ENCODE assay signal across 7 cellular contexts in the genomic region with DNA sequence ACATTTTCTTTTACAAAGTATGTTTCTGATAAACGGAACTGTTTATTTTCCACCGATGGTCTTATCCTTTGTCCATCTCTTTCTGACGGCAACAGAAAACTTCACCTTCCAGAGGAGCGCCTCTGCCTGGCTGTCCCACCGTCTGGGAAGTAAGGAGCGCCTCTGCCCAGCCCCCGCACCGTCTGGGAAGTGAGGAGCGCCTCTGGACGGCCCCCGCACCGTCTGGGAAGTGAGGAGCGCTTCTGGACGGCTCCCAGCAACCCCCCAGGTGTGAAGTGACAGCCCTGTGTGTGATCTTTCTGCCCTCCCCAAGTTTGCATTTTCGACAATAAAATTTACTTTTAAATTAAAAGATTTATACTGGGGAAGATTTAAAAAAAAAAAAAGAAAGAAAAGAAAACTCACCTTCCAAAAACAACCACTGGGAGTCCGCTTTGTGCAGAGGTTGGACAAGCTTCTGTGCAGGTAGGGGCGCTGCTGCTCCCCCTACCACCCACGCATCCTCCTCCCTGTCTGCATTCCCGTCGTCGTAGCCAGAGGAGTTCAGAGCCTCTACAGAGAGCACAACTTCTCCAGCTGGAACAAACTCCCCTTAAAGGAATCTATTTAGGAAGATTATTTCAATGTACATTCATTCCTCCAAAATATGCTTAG. TPM values are rescaled to one million over a fixed set of nuclear protein-coding genes. Genes with fewer than 3 reads are reported as not detected.
DNase-seq lines count a peak whose midpoint lies in the region; ATAC-seq and TF ChIP-seq lines count a peak whose summit lies in the region.

No MANE protein-coding gene starts in this region.

- 27 to 36% (median 31%) methylated on average over 21 of the region's 21 CpGs for WGBS in psoas muscle, 3 donors

- peak in 2 of 4 donors; percentile 57 to 62 for ATAC-seq in psoas muscle
- no peak for ATAC-seq in HG03280 (IDR thresholded peaks at IDR 0.05; ENCODE audit: unreplicated experiment)

- H4K20me1 ChIP-seq in fibroblast of lung (ENCODE audit: control insufficient read depth, extremely low read depth, insufficient read depth, low read length) = no peaks in the 10 kb centered on the region

- DNase-seq in GM06990 (ENCODE audit: extremely low read depth, insufficient read length) (peak; percentile 33), OCI-M1 (lab: John Stamatoyannopoulos, UW) (peak; percentile 77), fibroblast of lung (ENCODE audit: low read depth in 2 of 2) (peak; percentile 8 to 68), psoas muscle (peak in 1 of 2 donors; percentile 48), AG20443 (ENCODE audit: low spot score) (no peak), LoVo (ENCODE audit: low spot score) (no peak)

- H3K36me3 ChIP-seq in GM06990 (ENCODE audit: control insufficient read depth, insufficient read depth, low read length) (no peaks in the 10 kb centered on the region), fibroblast of lung (ENCODE audit: control insufficient read depth, insufficient read depth, low read length) (no peaks in the 10 kb centered on the region), psoas muscle (ENCODE audit: insufficient read depth in 1 of 2, low read depth in 1 of 2) (no peaks in the 10 kb centered on the region)

- no peak overlapping the region for H3K27ac ChIP-seq in fibroblast of lung (ENCODE audit: insufficient read depth, low read length)
- no peak overlapping the region for H3K27ac ChIP-seq in psoas muscle

- H3K4me3 ChIP-seq in GM06990 (replicated peaks; ENCODE audit: low read depth, low read length) = peak overlapping the region; percentile 62; the same call in 1 of the 2 replicates
- peak overlapping the region in 1 of 4 experiments; percentile 45 for H3K4me3 ChIP-seq in fibroblast of lung (replicated peaks in 1 of 4; ENCODE audit: control extremely low read depth in 1 of 4, insufficient read depth in 1 of 4, low read depth in 3 of 4, low read length in 4 of 4)
- peak overlapping the region; percentile 56 for H3K4me3 ChIP-seq in psoas muscle

- peak overlapping the region; percentile 46 for H2AFZ ChIP-seq in fibroblast of lung (ENCODE audit: low read length)

- peaks cover 6% of the 10 kb centered on the region for H3K4me1 ChIP-seq in fibroblast of lung (ENCODE audit: control insufficient read depth, extremely low read depth, insufficient read depth, low read length)
- no peaks in the 10 kb centered on the region for H3K4me1 ChIP-seq in psoas muscle

- intact Hi-C loops in psoas muscle (cut with DNase I) = no loop called here

- H3K9ac ChIP-seq in fibroblast of lung (ENCODE audit: insufficient read depth, low read length) = no peak overlapping the region

- no peaks in the 10 kb centered on the region for H3K79me2 ChIP-seq in fibroblast of lung (ENCODE audit: control insufficient read depth, insufficient read depth, low read length)

- H3K27me3 ChIP-seq in GM06990 (replicated peaks; ENCODE audit: control insufficient read depth, insufficient read depth, low read length) = no peaks in the 10 kb centered on the region
- H3K27me3 ChIP-seq in fibroblast of lung (ENCODE audit: control insufficient read depth, insufficient read depth, low read length) = no peaks in the 10 kb centered on the region
- H3K27me3 ChIP-seq in psoas muscle (ENCODE audit: insufficient read depth in 3 of 3, low read length in 2 of 3) = no peaks in the 10 kb centered on the region

- H3K4me2 ChIP-seq in fibroblast of lung (ENCODE audit: extremely low read depth, insufficient read depth, low read length) = peak overlapping the region; percentile 27

- H3K9me3 ChIP-seq in fibroblast of lung (ENCODE audit: control insufficient read depth, insufficient read depth, low read depth, low read length) = no peaks in the 10 kb centered on the region
- H3K9me3 ChIP-seq in psoas muscle = no peaks in the 10 kb centered on the region

- TF ChIP-seq CTCF in GM06990 (IDR thresholded peaks at IDR 0.05; ENCODE audit: insufficient read depth, low read length, poor library complexity, severe bottlenecking) = peak; percentile 70
- TF ChIP-seq CTCF in fibroblast of lung (conservative IDR thresholded peaks at IDR 0.05 in 1 of 2, IDR thresholded peaks at IDR 0.05 in 1 of 2; ENCODE audit: low read depth in 1 of 2, low read length in 2 of 2) = peak; percentile 11 to 30
- TF ChIP-seq CTCF in psoas muscle (IDR thresholded peaks at IDR 0.05) = no peak

RNA-seq across cellular contexts. Expression of gene APOBEC3B, which starts 1.0 kb away (rescaled TPM):
- total RNA-seq in fibroblast of lung = 0.77 and 2.3 TPM in 2 replicates
- 10.3 and 51.7 TPM in 2 replicates for polyA plus RNA-seq in fibroblast of lung
- 8.9 and 45.1 TPM in 2 replicates for polyA plus RNA-seq in fibroblast of lung (2012)
- polyA minus RNA-seq in fibroblast of lung (ENCODE audit: low replicate concordance) = 11.9 and 51.5 TPM in 2 replicates
- under 1 TPM in 2 of 4 donors, not detected in 2; 0.30 to 0.59 TPM for total RNA-seq in psoas muscle
- polyA plus RNA-seq in psoas muscle = under 1 TPM; 0.15 to 0.57 (median 0.18) TPM

RNA-seq across cellular contexts. Expression of gene APOBEC3A, which starts 23.7 kb away (rescaled TPM):
- total RNA-seq in fibroblast of lung = not detected in 2 replicates
- polyA plus RNA-seq in fibroblast of lung = not detected in 2 replicates
- polyA plus RNA-seq in fibroblast of lung (2012) = not detected in 2 replicates
- polyA minus RNA-seq in fibroblast of lung (ENCODE audit: low replicate concordance) = not detected in 2 replicates
- total RNA-seq in psoas muscle = under 1 TPM; 0.19 to 0.76 (median 0.33) TPM
- under 1 TPM in 2 of 3 donors, not detected in 1; 0.09 to 0.23 TPM for polyA plus RNA-seq in psoas muscle

RNA-seq across cellular contexts. Expression of gene APOBEC3C, which starts 32.9 kb away (rescaled TPM):
- total RNA-seq in fibroblast of lung (9.5 and 19.2 TPM in 2 replicates), psoas muscle (1 to 10 TPM; 1.7 to 4.6 (median 2.3) TPM)
- polyA plus RNA-seq in fibroblast of lung (44.5 and 54.2 TPM in 2 replicates), psoas muscle (1 to 10 TPM in 2 of 3 donors, under 1 TPM in 1; 0.82 to 1.4 (median 1.1) TPM)
- 82.4 and 89.2 TPM in 2 replicates for polyA plus RNA-seq in fibroblast of lung (2012)
- 36.0 and 47.0 TPM in 2 replicates for polyA minus RNA-seq in fibroblast of lung (ENCODE audit: low replicate concordance)

RNA-seq across cellular contexts. Expression of gene APOBEC3D, which starts 39.8 kb away (rescaled TPM):
- total RNA-seq in fibroblast of lung (4.9 and 5.9 TPM in 2 replicates), psoas muscle (1 to 10 TPM in 1 of 4 donors, under 1 TPM in 2, not detected in 1; 0.55 to 1.1 (median 0.74) TPM)
- polyA plus RNA-seq in fibroblast of lung (3.0 and 4.7 TPM in 2 replicates), psoas muscle (under 1 TPM; 0.08 to 0.42 (median 0.18) TPM)
- polyA plus RNA-seq in fibroblast of lung (2012) = 2.1 and 3.4 TPM in 2 replicates
- polyA minus RNA-seq in fibroblast of lung (ENCODE audit: low replicate concordance) = 6.7 TPM in 1 of 2 replicates, not detected in the other

RNA-seq across cellular contexts. Expression of gene APOBEC3F, which starts 59.5 kb away (rescaled TPM):
- total RNA-seq in fibroblast of lung = 6.2 and 7.8 TPM in 2 replicates
- 6.3 and 7.0 TPM in 2 replicates for polyA plus RNA-seq in fibroblast of lung
- 10.1 and 11.9 TPM in 2 replicates for polyA plus RNA-seq in fibroblast of lung (2012)
- polyA minus RNA-seq in fibroblast of lung (ENCODE audit: low replicate concordance) = 39.6 and 59.0 TPM in 2 replicates
- 1 to 10 TPM in 1 of 4 donors, under 1 TPM in 3; 0.40 to 1.4 (median 0.53) TPM for total RNA-seq in psoas muscle
- under 1 TPM; 0.06 to 0.55 (median 0.48) TPM for polyA plus RNA-seq in psoas muscle

Comparison
In these comparisons a context has a peak if more than half of its experiments do, and no peak if none do; other contexts are left out.
1. DNase-seq: peak in GM06990 (single experiment), OCI-M1 (single experiment) and fibroblast of lung (2 of 2); none in AG20443 (single experiment) and LoVo (single experiment).